Comparison of ENCODE assay signal across 10 cellular contexts in genomic region chr7:22178735-22179134, GRCh38.
"Had no signal": no experiment of that assay in that cellular context is flagged by ENCODE, and none has a peak within 500 bp of the region (broad histone marks: within the 10 kb centered on the region; RNA-seq: fewer than 3 reads in every experiment).

No MANE protein-coding gene starts in this region.

- H3K27ac ChIP-seq: HL-60, KMS-11 had no signal

- DNase-seq: GOT3, H9, HFFc6, KBM-7 had no signal

- H3K9me3 Mint-ChIP-seq: HFFc6 had no signal

- ATAC-seq: HCT116, HepG2 had no signal

- H3K4me2 ChIP-seq: KMS-11 had no signal

- H3K9ac ChIP-seq: KMS-11 had no signal

- FAIRE-seq: H54, HepG2 had no signal

- H3K27ac Mint-ChIP-seq: HFFc6, IgD-negative memory B cell had no signal

- H3K4me3 Mint-ChIP-seq: H9, HFFc6, IgD-negative memory B cell had no signal
